21 cellular contexts compared by ENCODE assay signal in genomic region chr1:206411321-206411720, GRCh38. TPM values are rescaled to one million over a fixed set of nuclear protein-coding genes. Genes with fewer than 3 reads are reported as not detected.
"Had no signal": no experiment of that assay in that cellular context is flagged by ENCODE, and none has a peak within 500 bp of the region (broad histone marks: within the 10 kb centered on the region; RNA-seq: fewer than 3 reads in every experiment).

No MANE protein-coding gene starts in this region.

- DNase-seq: activated T-cell treated with anti-CD3 and anti-CD28 coated beads, Interleukin-2, amount 50 U/mL, for 1 hour; colonic mucosa; esophagus squamous epithelium; head of caudate nucleus; hypothalamus; left ventricle myocardium superior; mammary epithelial cell; midbrain; occipital lobe; posterior cingulate gyrus; stimulated activated CD4-positive, alpha-beta T cell treated with anti-CD3 and anti-CD28 coated beads, Interleukin-15, amount 100 ng/mL, for 24 hours; stomach; T-helper 9 cell had no signal

- H3K4me1 ChIP-seq: colonic mucosa, suprapubic skin had no signal

- H3K27ac Mint-ChIP-seq: activated naive CD4-positive, alpha-beta T cell treated with anti-CD3 and anti-CD28 coated beads, Interleukin-2, amount 50 U/mL, for 72 hours; stimulated activated memory B cell treated with anti-CD40 and anti-IgM and Interleukin-4, amounts not matched to agents 10 μg/mL and 1 μg/mL and 100 μg/mL, for 72 hours had no signal

- H3K4me3 ChIP-seq: colonic mucosa, esophagus squamous epithelium, gastroesophageal sphincter, smooth muscle cell, stomach, suprapubic skin, tibial nerve had no signal

- H3K9me3 ChIP-seq: colonic mucosa, esophagus squamous epithelium, gastroesophageal sphincter, stomach, suprapubic skin, tibial nerve had no signal

- H3K4me3 Mint-ChIP-seq: stimulated activated memory B cell treated with anti-CD40 and anti-IgM and Interleukin-4, amounts not matched to agents 10 μg/mL and 1 μg/mL and 100 μg/mL, for 72 hours had no signal

- H3K27ac ChIP-seq: colonic mucosa, esophagus squamous epithelium, gastroesophageal sphincter, stomach, suprapubic skin, tibial nerve had no signal

- ATAC-seq: activated naive CD4-positive, alpha-beta T cell treated with anti-CD3 and anti-CD28 coated beads, Interleukin-2, amount 50 U/mL, for 72 hours; gastroesophageal sphincter; left ventricle myocardium superior; sciatic nerve; stimulated activated memory B cell treated with anti-CD40 and anti-IgM and Interleukin-4, amounts not matched to agents 10 μg/mL and 1 μg/mL and 100 μg/mL, for 72 hours had no signal

- H3K27me3 Mint-ChIP-seq: stimulated activated memory B cell treated with anti-CD40 and anti-IgM and Interleukin-4, amounts not matched to agents 10 μg/mL and 1 μg/mL and 100 μg/mL, for 72 hours had no signal

- H3K36me3 Mint-ChIP-seq: activated naive CD4-positive, alpha-beta T cell treated with anti-CD3 and anti-CD28 coated beads, Interleukin-2, amount 50 U/mL, for 72 hours had no signal

- H3K9me3 Mint-ChIP-seq: activated naive CD4-positive, alpha-beta T cell treated with anti-CD3 and anti-CD28 coated beads, Interleukin-2, amount 50 U/mL, for 72 hours; stimulated activated memory B cell treated with anti-CD40 and anti-IgM and Interleukin-4, amounts not matched to agents 10 μg/mL and 1 μg/mL and 100 μg/mL, for 72 hours had no signal

- H3K36me3 ChIP-seq: colonic mucosa had no signal

- H3K27me3 ChIP-seq: colonic mucosa, esophagus squamous epithelium, gastroesophageal sphincter, stomach, suprapubic skin, tibial nerve had no signal

RNA-seq across cellular contexts. Expression of gene IKBKE, which starts 59.0 kb away (rescaled TPM):
- polyA plus RNA-seq: neural cell had no signal
